In the genomic region with DNA sequence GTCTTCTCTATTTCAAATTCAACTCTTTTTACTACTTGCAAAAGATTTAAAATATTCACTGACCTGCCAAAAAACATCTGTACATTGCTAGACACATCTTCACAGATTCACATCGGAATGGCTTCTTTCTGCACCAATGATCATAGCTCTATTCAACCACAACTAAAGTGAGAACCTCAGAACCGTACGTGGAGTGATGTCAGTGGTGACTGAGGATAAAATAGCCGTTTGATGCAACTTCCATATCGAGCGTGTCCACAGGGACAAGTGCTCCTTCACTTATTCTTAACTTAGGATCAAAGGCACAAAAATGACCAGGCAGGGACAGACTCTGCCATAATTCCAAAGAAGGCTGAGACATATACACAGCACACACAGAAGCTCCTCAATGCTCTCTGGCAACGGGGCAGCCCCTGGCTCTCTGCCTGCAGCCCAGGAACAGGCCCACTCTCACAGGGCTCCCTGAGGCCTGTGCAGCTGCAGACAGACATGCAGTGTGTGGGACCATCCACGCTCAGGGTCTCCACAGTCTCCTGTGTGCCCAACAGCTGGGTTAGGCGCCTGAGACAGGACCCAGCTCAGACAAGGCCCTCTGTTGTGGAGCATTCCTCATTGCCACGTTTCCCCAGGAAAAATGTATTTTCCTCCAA, we compare ENCODE assay signal across 10 cellular contexts. TPM values are rescaled to one million over a fixed set of nuclear protein-coding genes. Genes with fewer than 3 reads are reported as not detected.
DNase-seq lines count a peak whose midpoint lies in the region; ATAC-seq lines count a peak whose summit lies in the region.
"Had no signal": no experiment of that assay in that cellular context is flagged by ENCODE, and none has a peak within 500 bp of the region (broad histone marks: within the 10 kb centered on the region; RNA-seq: fewer than 3 reads in every experiment).

No MANE protein-coding gene starts in this region.

- no peak for DNase-seq in activated CD8-positive, alpha-beta memory T cell treated with anti-CD3 and anti-CD28 coated beads, Interleukin-2, amount 10 ng/mL, durations not matched to agents 7 days and 5 days
- no peak for DNase-seq in activated CD8-positive, alpha-beta memory T cell treated with anti-CD3 and anti-CD28 coated beads for 24 hours
- no peak for DNase-seq in sciatic nerve (ENCODE audit: low spot score)
- DNase-seq in Kasumi-1 (lab: John Stamatoyannopoulos, UW) = no peak
- DNase-seq in NCI-H510A (lab: John Stamatoyannopoulos, UW) = no peak
- no peak for DNase-seq in G401 (ENCODE audit: low spot score)
- DNase-seq: T-helper 9 cell had no signal

- peak; percentile 32 for ATAC-seq in activated CD8-positive, alpha-beta memory T cell treated with anti-CD3 and anti-CD28 coated beads, Interleukin-2, amount 10 ng/mL, durations not matched to agents 7 days and 5 days
- ATAC-seq in HG02870 (IDR thresholded peaks at IDR 0.05; ENCODE audit: unreplicated experiment) (peak; percentile 45), sciatic nerve (peak; percentile 49)
- ATAC-seq: A549 had no signal

- intact Hi-C loops in sciatic nerve (cut with DNase I) = no loop called here

- H3K27ac ChIP-seq in angular gyrus (ENCODE audit: low read depth, low read length) = peak overlapping the region; percentile 17
- H3K27ac ChIP-seq: A549 had no signal

- H3K36me3 Mint-ChIP-seq in activated CD8-positive, alpha-beta memory T cell treated with anti-CD3 and anti-CD28 coated beads, Interleukin-2, amount 10 ng/mL, durations not matched to agents 7 days and 5 days = peaks cover 22% of the 10 kb centered on the region

- in situ Hi-C loops in G401 (cut with HindIII; ENCODE audit: low sequenced_read_pairs) = no loop called here

- CTCF ChIA-PET in activated CD8-positive, alpha-beta memory T cell treated with anti-CD3 and anti-CD28 coated beads, Interleukin-2, amount 10 ng/mL, durations not matched to agents 7 days and 5 days (lab: Charles Lee) = interaction anchor here (0.8 to 2.7 kb wide), 10 partner anchors 10 to 192 kb away, joined by 3 to 9 read pairs (median 3); no protein-coding TSS in a partner anchor

- H3K4me1 Mint-ChIP-seq in activated CD8-positive, alpha-beta memory T cell treated with anti-CD3 and anti-CD28 coated beads, Interleukin-2, amount 10 ng/mL, durations not matched to agents 7 days and 5 days = peaks cover 82% of the 10 kb centered on the region

- H3K27ac Mint-ChIP-seq in activated CD8-positive, alpha-beta memory T cell treated with anti-CD3 and anti-CD28 coated beads, Interleukin-2, amount 10 ng/mL, durations not matched to agents 7 days and 5 days = peak overlapping the region; percentile 78

- H3K4me3 Mint-ChIP-seq in activated CD8-positive, alpha-beta memory T cell treated with anti-CD3 and anti-CD28 coated beads, Interleukin-2, amount 10 ng/mL, durations not matched to agents 7 days and 5 days = peak overlapping the region; percentile 8

- no peaks in the 10 kb centered on the region for H3K27me3 Mint-ChIP-seq in activated CD8-positive, alpha-beta memory T cell treated with anti-CD3 and anti-CD28 coated beads, Interleukin-2, amount 10 ng/mL, durations not matched to agents 7 days and 5 days

- H3K9me3 Mint-ChIP-seq in activated CD8-positive, alpha-beta memory T cell treated with anti-CD3 and anti-CD28 coated beads, Interleukin-2, amount 10 ng/mL, durations not matched to agents 7 days and 5 days (ENCODE audit: low read depth) = no peaks in the 10 kb centered on the region

RNA-seq across cellular contexts. Expression of a gene that starts 22.8 kb away (rescaled TPM):
- total RNA-seq in activated CD8-positive, alpha-beta memory T cell treated with anti-CD3 and anti-CD28 coated beads, Interleukin-2, amount 10 ng/mL, durations not matched to agents 7 days and 5 days = 100 to 1,000 TPM; 266 to 323 TPM
- 173 TPM for total RNA-seq in sciatic nerve
- total RNA-seq in G401 (2014; rRNA removed; shearing (Covaris generic)) = not detected in 2 replicates

Comparison
In these comparisons a context has a peak if more than half of its experiments do, and no peak if none do; other contexts are left out.
1. RNA of a gene that starts 22.8 kb away (total RNA-seq): 266 to 323 TPM in activated CD8-positive, alpha-beta memory T cell treated with anti-CD3 and anti-CD28 coated beads, Interleukin-2, amount 10 ng/mL, durations not matched to agents 7 days and 5 days and 173 TPM in sciatic nerve (single experiment); not detected in G401; every median in the first group is over 100 times any median in the second.
2. Peak in every context shown above with its lines, with median percentiles within 50 percentile points of each other: ATAC-seq.